17 cellular contexts compared by ENCODE assay signal in genomic region chr22:50467341-50467740, GRCh38. TPM values are rescaled to one million over a fixed set of nuclear protein-coding genes. Genes with fewer than 3 reads are reported as not detected.
"Had no signal": no experiment of that assay in that cellular context is flagged by ENCODE, and none has a peak within 500 bp of the region (broad histone marks: within the 10 kb centered on the region; RNA-seq: fewer than 3 reads in every experiment).

No MANE protein-coding gene starts in this region.

- H2AFZ ChIP-seq: neural progenitor cell had no signal

- H3K9ac ChIP-seq: neural progenitor cell had no signal

- H3K27ac ChIP-seq: cardiac muscle cell, gastroesophageal sphincter, heart right ventricle, neural progenitor cell, ovary, sigmoid colon, thoracic aorta had no signal

- H3K27ac Mint-ChIP-seq: neural progenitor cell had no signal

- H3K4me3 Mint-ChIP-seq: activated T-cell treated with anti-CD3 and anti-CD28 coated beads, Interleukin-2, amount 50 U/mL, for 4 hours; neural progenitor cell had no signal

- H3K9me3 Mint-ChIP-seq: activated T-cell treated with anti-CD3 and anti-CD28 coated beads, Interleukin-2, amount 50 U/mL, for 4 hours; neural progenitor cell had no signal

- ATAC-seq: activated T-cell treated with anti-CD3 and anti-CD28 coated beads, Interleukin-2, amount 50 U/mL, for 4 hours; gastroesophageal sphincter; heart right ventricle had no signal

- H3K4me2 ChIP-seq: neural progenitor cell had no signal

- DNase-seq: activated CD4-positive, CD25-positive, alpha-beta regulatory T cell; activated effector memory CD4-positive, alpha-beta T cell treated with anti-CD3 and anti-CD28 coated beads, Interleukin-2, amount 50 U/mL, for 16 hours; activated T-cell treated with anti-CD3 and anti-CD28 coated beads, Interleukin-2, amount 50 U/mL, for 4 hours; heart right ventricle; ovary; sigmoid colon; stimulated activated CD4-positive, alpha-beta T cell treated with anti-CD3 and anti-CD28 coated beads, Interleukin-1b, Interleukin-23, amount 100 ng/mL, for 48 hours had no signal

- H3K9me3 ChIP-seq: gastroesophageal sphincter, heart right ventricle, ovary, sigmoid colon, thoracic aorta had no signal

- H3K4me3 ChIP-seq: cardiac muscle cell, gastroesophageal sphincter, heart right ventricle, neural progenitor cell, ovary, sigmoid colon, thoracic aorta had no signal

- H3K27me3 ChIP-seq: cardiac muscle cell, gastroesophageal sphincter, heart right ventricle, neural progenitor cell, ovary, sigmoid colon had no signal

- FAIRE-seq: astrocyte, colon, endometrium had no signal

- H3K36me3 ChIP-seq: neural progenitor cell, ovary had no signal

RNA-seq across cellular contexts. Expression of gene ADM2, which starts 14.0 kb away (rescaled TPM):
- total RNA-seq: sigmoid colon had no signal

RNA-seq across cellular contexts. Expression of gene MIOX, which starts 19.3 kb away (rescaled TPM):
- total RNA-seq: cardiac muscle cell, gastroesophageal sphincter, heart right ventricle, lower leg skin, sigmoid colon, thoracic aorta, ureter had no signal
- polyA plus RNA-seq: cardiac muscle cell, esophagus, heart right ventricle, ovary had no signal
